Comparison of ENCODE assay signal across 8 cellular contexts in the genomic region with DNA sequence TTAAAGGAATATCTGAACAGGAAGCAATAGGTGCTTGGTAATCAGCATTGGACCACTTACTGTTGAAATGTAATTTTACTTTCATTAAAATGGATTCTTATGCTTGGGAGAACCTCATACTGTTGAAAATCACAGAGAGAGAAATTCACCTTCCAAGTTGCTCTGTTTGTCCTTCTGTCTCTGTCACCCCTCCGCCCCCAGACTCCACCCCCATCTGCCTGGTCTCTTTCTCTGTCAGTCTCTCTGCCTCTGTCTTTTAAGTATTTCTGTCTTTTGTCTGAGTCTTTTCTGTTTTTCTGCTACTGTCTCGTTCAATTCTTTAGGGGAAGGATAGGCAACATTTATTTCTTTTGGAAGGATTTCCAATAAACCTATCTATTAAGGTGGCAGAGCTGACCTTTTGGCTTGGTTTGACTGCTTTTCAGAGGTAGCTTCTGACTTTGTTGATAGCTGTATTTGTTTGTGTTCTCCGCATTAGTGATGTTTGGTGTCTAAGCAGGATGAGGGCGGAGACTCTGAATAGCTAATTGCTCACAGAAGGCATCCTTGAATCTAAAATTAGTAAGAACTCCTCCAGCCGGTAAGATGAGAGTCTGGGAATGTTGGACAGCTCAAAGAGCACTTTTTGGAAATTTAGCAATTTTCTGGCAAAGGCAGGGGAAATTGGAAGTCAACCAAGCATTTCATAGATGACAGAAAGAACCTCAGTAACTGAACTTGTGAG.
DNase-seq lines count a peak whose midpoint lies in the region; ATAC-seq and TF ChIP-seq lines count a peak whose summit lies in the region.

No MANE protein-coding gene starts in this region.

- no peaks in the 10 kb centered on the region for H3K9me3 ChIP-seq in lower lobe of right lung
- H3K9me3 ChIP-seq in transverse colon = no peaks in the 10 kb centered on the region

- ATAC-seq in Right ventricle myocardium inferior (peak; percentile 15), lower lobe of right lung (peak; percentile 16 to 50), HG02588 (IDR thresholded peaks at IDR 0.05; ENCODE audit: unreplicated experiment) (no peak)

- H3K4me1 ChIP-seq in lower lobe of right lung (peaks cover 96% of the 10 kb centered on the region), transverse colon (peaks cover 8 to 85% (median 40%) of the 10 kb centered on the region in 4 donors)

- no peak for TF ChIP-seq CTCF in coronary artery (IDR thresholded peaks at IDR 0.05)
- TF ChIP-seq CTCF in lower lobe of right lung (IDR thresholded peaks at IDR 0.05) = no peak
- TF ChIP-seq CTCF in transverse colon (IDR thresholded peaks at IDR 0.05) = no peak

- H3K4me3 ChIP-seq in coronary artery = peak overlapping the region; percentile 74
- peak overlapping the region; percentile 54 for H3K4me3 ChIP-seq in lower lobe of right lung
- peak overlapping the region; percentile 12 to 49 (median 23) for H3K4me3 ChIP-seq in transverse colon

- WGBS in transverse colon (ENCODE audit: low coverage in 1 of 2), 2 donors = 10 to 70% methylated on average over 2 to 5 of the region's 5 CpGs

- in situ Hi-C loops in transverse colon (cut with MboI; ENCODE audit: low pct_ligation_motif_present in 1 of 4, low pct_unique_long_range_greater_than_20kb in 1 of 4, low sequenced_read_pairs in 3 of 4) = no loop called here

- TF ChIP-seq EP300 in transverse colon (IDR thresholded peaks at IDR 0.05; ENCODE audit: low read depth) = no peak

- H3K36me3 ChIP-seq in lower lobe of right lung = peaks cover 10% of the 10 kb centered on the region
- H3K36me3 ChIP-seq in transverse colon = no peaks in the 10 kb centered on the region

- TF ChIP-seq POLR2A in transverse colon (IDR thresholded peaks at IDR 0.05) = peak; percentile 61

- intact Hi-C loops in Right ventricle myocardium inferior (cut with DNase I) (no loop called here), cardiac septum (cut with DNase I) (loop anchor here (5.0 kb wide), 2 partner anchors 38 to 87 kb away; no protein-coding TSS in a partner anchor), lower lobe of right lung (cut with DNase I) (no loop called here), transverse colon (cut with DNase I; ENCODE audit: low total_unique reads) (no loop called here)

- H3K27me3 ChIP-seq in lower lobe of right lung (ENCODE audit: low read depth) (no peaks in the 10 kb centered on the region), transverse colon (no peaks in the 10 kb centered on the region)

- H3K27ac ChIP-seq in coronary artery (peak overlapping the region; percentile 78 to 88), lower lobe of right lung (peak overlapping the region; percentile 80), transverse colon (peak overlapping the region; percentile 76 to 85 (median 82))

- DNase-seq in Right ventricle myocardium inferior (ENCODE audit: missing footprints) = no peak
- DNase-seq in cardiac septum (ENCODE audit: low spot score) = no peak
- DNase-seq in coronary artery (ENCODE audit: low spot score) = no peak
- DNase-seq in lower lobe of right lung = no peak
- DNase-seq in transverse colon = no peak
- DNase-seq in SK-N-DZ (ENCODE audit: low spot score) = no peak
- no peak for DNase-seq in NCI-H1417 (lab: John Stamatoyannopoulos, UW)

Comparison
In these comparisons a context has a peak if more than half of its experiments do, and no peak if none do; other contexts are left out.
1. H3K4me3 ChIP-seq: peak in every context shown above with its lines; median percentile 74 in coronary artery; 54 in lower lobe of right lung; 23 in transverse colon.